17 cellular contexts compared by ENCODE assay signal in the genomic region with DNA sequence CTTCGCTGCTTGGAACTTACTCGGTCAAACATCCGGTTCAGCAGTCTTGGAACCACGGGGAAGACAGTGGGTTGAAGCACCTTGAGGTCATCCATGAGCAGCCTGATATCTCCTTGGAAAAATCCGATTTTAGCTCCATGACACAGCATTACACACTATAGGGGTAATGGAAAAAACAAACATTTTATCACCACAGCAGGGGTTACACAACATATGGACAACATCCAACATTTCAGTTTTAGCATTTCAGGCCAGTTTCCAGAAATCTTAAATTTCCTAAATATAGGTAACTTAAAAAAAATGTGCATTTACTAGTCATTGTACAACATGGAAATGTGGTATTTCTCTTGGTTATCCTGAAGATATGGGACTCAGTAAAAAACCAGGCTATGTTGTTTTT. TPM values are rescaled to one million over a fixed set of nuclear protein-coding genes. Genes with fewer than 3 reads are reported as not detected.
DNase-seq lines count a peak whose midpoint lies in the region; TF ChIP-seq lines count a peak whose summit lies in the region.
"Had no signal": no experiment of that assay in that cellular context is flagged by ENCODE, and none has a peak within 500 bp of the region (broad histone marks: within the 10 kb centered on the region; RNA-seq: fewer than 3 reads in every experiment).

No MANE protein-coding gene starts in this region.

- no peak overlapping the region for H3K4me2 ChIP-seq in MM.1S (ENCODE audit: low read depth, low read length)

- H3K27me3 Mint-ChIP-seq in glutamatergic neuron (ENCODE audit: unreplicated experiment) = peaks cover 5% of the 10 kb centered on the region
- H3K27me3 Mint-ChIP-seq: CD4-positive, alpha-beta T cell had no signal

- H4K20me1 ChIP-seq in MM.1S (ENCODE audit: insufficient read depth, low read length) = no peaks in the 10 kb centered on the region

- peak overlapping the region; percentile 87 for H3K27ac Mint-ChIP-seq in glutamatergic neuron (ENCODE audit: unreplicated experiment)
- H3K27ac Mint-ChIP-seq: CD4-positive, alpha-beta T cell had no signal

- H3K4me3 Mint-ChIP-seq in glutamatergic neuron (ENCODE audit: unreplicated experiment) = no peak overlapping the region
- H3K4me3 Mint-ChIP-seq: CD4-positive, alpha-beta T cell had no signal

- DNase-seq in SJSA1 (ENCODE audit: low read depth in 1 of 2, low spot score in 2 of 2) (no peak), fibroblast of gingiva (ENCODE audit: low read depth) (peak; percentile 7), glutamatergic neuron (no peak), NCI-H526 treated with DMSO at 0.1 percent for 48 hours (lab: John Stamatoyannopoulos, UW) (no peak), MM.1S (no peak), left ventricle myocardium inferior (no peak)
- DNase-seq: ACHN; BE2C; Caco-2; CD4-positive, alpha-beta T cell; DMS153; DMS79 treated with DMSO at 0.1 percent for 48 hours; GF-D8; GM23248 had no signal

- intact Hi-C loops in left ventricle myocardium inferior (cut with micrococcal nuclease) = no loop called here

- H3K27me3 ChIP-seq in SJSA1 (replicated peaks) (no peaks in the 10 kb centered on the region), subcutaneous abdominal adipose tissue (ENCODE audit: control insufficient read depth in 5 of 5, insufficient read depth in 4 of 5, low read length in 5 of 5) (no peaks in the 10 kb centered on the region), MM.1S (replicated peaks; ENCODE audit: insufficient read depth, low read length) (no peaks in the 10 kb centered on the region), left ventricle myocardium inferior (ENCODE audit: low read depth) (no peaks in the 10 kb centered on the region)
- H3K27me3 ChIP-seq: BE2C had no signal

- no peak overlapping the region for H2AFZ ChIP-seq in MM.1S (ENCODE audit: low read length)
- H2AFZ ChIP-seq: GM23248 had no signal

- peaks cover 28% of the 10 kb centered on the region for H3K4me1 ChIP-seq in SJSA1 (replicated peaks)
- H3K4me1 ChIP-seq in subcutaneous abdominal adipose tissue (ENCODE audit: control insufficient read depth in 5 of 5, insufficient read depth in 5 of 5, low read length in 5 of 5) = peaks cover 0 to 10% (median 0%) of the 10 kb centered on the region in 5 donors
- no peaks in the 10 kb centered on the region for H3K4me1 ChIP-seq in MM.1S (ENCODE audit: low read length)
- H3K4me1 ChIP-seq in left ventricle myocardium inferior = peaks cover 8% of the 10 kb centered on the region
- H3K4me1 ChIP-seq: BE2C, Caco-2, HAP-1 had no signal

- peaks cover 7% of the 10 kb centered on the region; the same call in 1 of the 2 replicates for H3K36me3 ChIP-seq in SJSA1
- H3K36me3 ChIP-seq in subcutaneous abdominal adipose tissue (ENCODE audit: control insufficient read depth in 5 of 5, insufficient read depth in 5 of 5, low read length in 5 of 5) = peaks cover 60 to 98% (median 80%) of the 10 kb centered on the region in 5 donors
- H3K36me3 ChIP-seq in MM.1S (replicated peaks; ENCODE audit: insufficient read depth, low read length) = no peaks in the 10 kb centered on the region
- peaks cover 100% of the 10 kb centered on the region for H3K36me3 ChIP-seq in left ventricle myocardium inferior

- no peaks in the 10 kb centered on the region for H3K9me2 ChIP-seq in MM.1S (replicated peaks; ENCODE audit: insufficient read depth, low read length)

- no peaks in the 10 kb centered on the region for H3F3A ChIP-seq in MM.1S (ENCODE audit: insufficient read depth, low read length)

- H3K36me3 Mint-ChIP-seq in glutamatergic neuron (ENCODE audit: unreplicated experiment) = no peaks in the 10 kb centered on the region

- H3K79me2 ChIP-seq in MM.1S (ENCODE audit: low read length) = no peaks in the 10 kb centered on the region

- H3K4me3 ChIP-seq in SJSA1 (no peak overlapping the region), subcutaneous abdominal adipose tissue (ENCODE audit: low read depth in 1 of 5, low read length in 5 of 5) (no peak overlapping the region), MM.1S (ENCODE audit: low read length) (no peak overlapping the region), left ventricle myocardium inferior (no peak overlapping the region)
- H3K4me3 ChIP-seq: GM23248, HAP-1 had no signal

- H3K4me1 Mint-ChIP-seq in glutamatergic neuron (ENCODE audit: low read depth, unreplicated experiment) = peaks cover 39% of the 10 kb centered on the region

- H3K27ac ChIP-seq in SJSA1 (peak overlapping the region; percentile 22), subcutaneous abdominal adipose tissue (ENCODE audit: low read depth, low read length) (peak overlapping the region; percentile 63), MM.1S (ENCODE audit: low read length) (no peak overlapping the region), left ventricle myocardium inferior (replicated peaks) (no peak overlapping the region)
- H3K27ac ChIP-seq: C4-2B, GM23248 had no signal

- no peak overlapping the region for H3K9ac ChIP-seq in subcutaneous abdominal adipose tissue (ENCODE audit: low read length in 5 of 5)
- no peak overlapping the region for H3K9ac ChIP-seq in MM.1S (ENCODE audit: low read length)
- H3K9ac ChIP-seq: GM23248 had no signal

- H3K9me3 ChIP-seq in SJSA1 (replicated peaks) (no peaks in the 10 kb centered on the region), subcutaneous abdominal adipose tissue (ENCODE audit: control insufficient read depth in 5 of 5, low read length in 5 of 5) (no peaks in the 10 kb centered on the region), MM.1S (replicated peaks; ENCODE audit: insufficient read depth, low read length) (no peaks in the 10 kb centered on the region), left ventricle myocardium inferior (replicated peaks) (no peaks in the 10 kb centered on the region)
- H3K9me3 ChIP-seq: BE2C, Caco-2, HAP-1 had no signal

- no peak for TF ChIP-seq CTCF in glutamatergic neuron (IDR thresholded peaks at IDR 0.05; ENCODE audit: partially characterized antibody, unreplicated experiment)
- TF ChIP-seq CTCF in MM.1S (IDR thresholded peaks at IDR 0.05; ENCODE audit: low read length) = no peak
- no peak for TF ChIP-seq CTCF in left ventricle myocardium inferior (IDR thresholded peaks at IDR 0.05; ENCODE audit: borderline replicate concordance)

- H3K9me3 Mint-ChIP-seq in glutamatergic neuron (ENCODE audit: unreplicated experiment) = peaks cover 8% of the 10 kb centered on the region
- H3K9me3 Mint-ChIP-seq: CD4-positive, alpha-beta T cell had no signal

RNA-seq across cellular contexts. Expression of a gene that starts 34.4 kb away (rescaled TPM):
- total RNA-seq in SJSA1 (2014; rRNA removed; shearing (Covaris generic)) = 106 and 111 TPM in 2 replicates
- total RNA-seq in glutamatergic neuron (ENCODE audit: unreplicated experiment) = 18.0 TPM
- 1.8 TPM for total RNA-seq in left ventricle myocardium inferior

RNA-seq across cellular contexts. Expression of a gene that starts 57.5 kb away (rescaled TPM):
- total RNA-seq in SJSA1 (2014; rRNA removed; shearing (Covaris generic)) = 16.4 and 33.7 TPM in 2 replicates
- total RNA-seq in glutamatergic neuron (ENCODE audit: unreplicated experiment) = 31.7 TPM
- total RNA-seq in left ventricle myocardium inferior = 316 TPM

Comparison
In these comparisons a context has a peak if more than half of its experiments do, and no peak if none do; other contexts are left out.
1. H3K27ac ChIP-seq: peak in SJSA1 (single experiment) and subcutaneous abdominal adipose tissue (single experiment); none in MM.1S (single experiment) and left ventricle myocardium inferior (single experiment).